Comparison of ENCODE assay signal across 23 cellular contexts in the genomic region with DNA sequence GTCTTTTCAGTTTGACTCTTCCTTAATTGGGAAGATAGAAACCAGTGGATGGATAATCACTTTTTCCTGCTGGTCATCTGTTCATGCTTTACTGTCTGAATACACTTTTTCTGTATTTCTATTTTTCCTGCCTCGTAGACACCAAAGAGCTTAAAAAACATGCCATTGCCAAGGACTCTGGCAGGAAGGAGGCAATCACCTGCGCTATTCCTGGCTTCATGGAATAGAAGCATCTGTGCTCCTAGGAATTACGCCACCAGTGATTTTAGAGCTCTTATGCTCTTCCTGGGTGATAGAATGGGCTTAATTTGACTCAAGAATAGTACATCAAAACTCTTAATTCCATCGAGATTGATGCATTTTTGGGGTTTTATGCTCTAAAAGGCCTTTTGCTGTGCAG. TPM values are rescaled to one million over a fixed set of nuclear protein-coding genes. Genes with fewer than 3 reads are reported as not detected.
DNase-seq lines count a peak whose midpoint lies in the region; ATAC-seq and FAIRE-seq lines count a peak whose summit lies in the region.
"Had no signal": no experiment of that assay in that cellular context is flagged by ENCODE, and none has a peak within 500 bp of the region (broad histone marks: within the 10 kb centered on the region; RNA-seq: fewer than 3 reads in every experiment).

No MANE protein-coding gene starts in this region.

- H3K36me3 ChIP-seq in HUES64 (ENCODE audit: insufficient read depth, low read length), result no peaks in the 10 kb centered on the region
- H3K36me3 ChIP-seq: BE2C, HAP-1 had no signal

- peaks cover 8% of the 10 kb centered on the region for H3K4me1 ChIP-seq in HUES64 (ENCODE audit: insufficient read depth, low read length)
- H3K4me1 ChIP-seq: BE2C, HAP-1 had no signal

- H3K27ac ChIP-seq in HUES64 (ENCODE audit: low read depth, low read length), result 0 out of 2 replicates have a peak overlapping the region, but pooled peaks have one; percentile 31
- H3K27ac ChIP-seq: GM23248 had no signal

- ATAC-seq in GM19452 (IDR thresholded peaks at IDR 0.05; ENCODE audit: unreplicated experiment), result no peak
- ATAC-seq: GM12878, K562 had no signal

- no peaks in the 10 kb centered on the region for H3K27me3 ChIP-seq in HUES64 (ENCODE audit: insufficient read depth, low read length)
- H3K27me3 ChIP-seq: BE2C had no signal

- 71% methylated on average over 4 of the region's 4 CpGs for WGBS in HUES64

- H3K9ac ChIP-seq in HUES64 (ENCODE audit: low read depth, low read length), result no peak overlapping the region
- H3K9ac ChIP-seq: GM23248 had no signal

- no peak for FAIRE-seq in HTR-8/SVneo (lab: Jason Lieb, UNC)
- FAIRE-seq: A204.1, GM12878, K562 had no signal

- no peak overlapping the region for H3K4me3 ChIP-seq in HUES64 (ENCODE audit: low read length)
- H3K4me3 ChIP-seq: GM12878, GM23248, HAP-1, K562 had no signal

- H3K9me3 ChIP-seq in HUES64 (ENCODE audit: insufficient read depth, low read depth, low read length), result no peaks in the 10 kb centered on the region
- H3K9me3 ChIP-seq: BE2C, HAP-1 had no signal

- peak; percentile 36 for DNase-seq in cerebellum (ENCODE audit: low spot score)
- peak; percentile 53 for DNase-seq in inferior parietal cortex (ENCODE audit: extremely low spot score)
- peak; percentile 52 for DNase-seq in superior temporal gyrus (ENCODE audit: extremely low spot score)
- no peak for DNase-seq in OCI-M1 (lab: John Stamatoyannopoulos, UW)
- no peak for DNase-seq in KG1 (lab: John Stamatoyannopoulos, UW)
- DNase-seq in HTR-8/SVneo (ENCODE audit: insufficient read length, low spot score), result no peak
- DNase-seq: ACHN; BE2C; CD4-positive, alpha-beta T cell; DMS153; DMS79; GF-D8; IMR-90 had no signal

RNA-seq across cellular contexts. Expression of a gene that starts 15.7 kb away (rescaled TPM):
- not detected for polyA plus RNA-seq in HUES64 (2013, experiment 1 of 2)
- not detected for polyA plus RNA-seq in HUES64 (2013, experiment 2 of 2)
- total RNA-seq in cerebellum, result not detected
- total RNA-seq: CD4-positive, alpha-beta T cell; Daoy; GM12878; GM23248; H4; HT-29; IMR-90; K562 had no signal
- polyA plus RNA-seq: GM23248, IMR-90, K562 had no signal

RNA-seq across cellular contexts. Expression of a gene that starts 26.2 kb away (rescaled TPM):
- polyA plus RNA-seq in HUES64 (2013, experiment 1 of 2), result not detected
- not detected for polyA plus RNA-seq in HUES64 (2013, experiment 2 of 2)
- total RNA-seq in cerebellum, result 0.73 TPM
- total RNA-seq: K562 had no signal
- polyA plus RNA-seq: IMR-90, K562 had no signal

Comparison
In these comparisons a context has a peak if more than half of its experiments do, and no peak if none do; other contexts are left out.
1. DNase-seq: peak in cerebellum (single experiment), inferior parietal cortex (single experiment) and superior temporal gyrus (single experiment); none in OCI-M1 (single experiment), KG1 (single experiment) and HTR-8/SVneo (single experiment).